ENCODE assay signal across 10 cellular contexts in genomic region chr5:177371120-177371537, GRCh38. TPM values are rescaled to one million over a fixed set of nuclear protein-coding genes. Genes with fewer than 3 reads are reported as not detected.
A peak's percentile ranks its signal among the peaks of the same experiment; 100 is the strongest.
DNase-seq lines count a peak whose midpoint lies in the region; FAIRE-seq and TF ChIP-seq lines count a peak whose summit lies in the region.
"Had no signal": no experiment of that assay in that cellular context is flagged by ENCODE, and none has a peak within 500 bp of the region (broad histone marks: within the 10 kb centered on the region; RNA-seq: fewer than 3 reads in every experiment).

No MANE protein-coding gene starts in this region.

- H3K36me3 ChIP-seq in OCI-LY3 (replicated peaks; ENCODE audit: low read depth, low read length): peaks cover 6% of the 10 kb centered on the region
- H3K36me3 ChIP-seq in neuronal stem cell (replicated peaks in 1 of 2; ENCODE audit: control insufficient read depth in 2 of 2, insufficient read depth in 2 of 2, low read length in 2 of 2): peaks cover 2 to 7% of the 10 kb centered on the region in 2 donors

- DNase-seq in endothelial cell (ENCODE audit: low spot score): no peak
- DNase-seq in neuronal stem cell (ENCODE audit: low spot score): no peak
- DNase-seq in NCI-H1436 (lab: John Stamatoyannopoulos, UW): no peak
- DNase-seq in NCI-H2196 (lab: John Stamatoyannopoulos, UW; ENCODE audit: unreplicated experiment): no peak
- no peak for DNase-seq in frontal cortex (ENCODE audit: low spot score in 2 of 2)
- DNase-seq in epidermal melanocyte (ENCODE audit: insufficient read length, low spot score): no peak
- DNase-seq: SIG-M5 had no signal

- H3K23ac ChIP-seq in neuronal stem cell (ENCODE audit: low read depth, low read length, poor library complexity): peak overlapping the region; percentile 67

- peaks cover 14% of the 10 kb centered on the region for H3K27me3 Mint-ChIP-seq in endothelial cell (ENCODE audit: unreplicated experiment)

- H3K9ac ChIP-seq in OCI-LY3 (ENCODE audit: low read length): peak overlapping the region; percentile 65
- H3K9ac ChIP-seq in neuronal stem cell (ENCODE audit: low read depth, low read length, poor library complexity): peak overlapping the region; percentile 89

- no peaks in the 10 kb centered on the region for H3K27me3 ChIP-seq in OCI-LY3 (ENCODE audit: low read depth, low read length)
- H3K27me3 ChIP-seq in neuronal stem cell (ENCODE audit: control insufficient read depth in 3 of 3, insufficient read depth in 3 of 3, low read depth in 1 of 3, low read length in 3 of 3): peaks cover 0 to 14% (median 0%) of the 10 kb centered on the region in 3 experiments

- H2BK12ac ChIP-seq in neuronal stem cell (ENCODE audit: low read length): no peak overlapping the region

- peak overlapping the region; percentile 82 for H2AK5ac ChIP-seq in neuronal stem cell (ENCODE audit: low read depth, low read length)

- no peak overlapping the region for H2BK5ac ChIP-seq in neuronal stem cell (ENCODE audit: low read length)

- peak overlapping the region; percentile 91 for H2BK15ac ChIP-seq in neuronal stem cell (ENCODE audit: low read length)

- H3K9me3 Mint-ChIP-seq in endothelial cell (ENCODE audit: unreplicated experiment): no peaks in the 10 kb centered on the region

- H3K4me1 ChIP-seq in OCI-LY3 (ENCODE audit: low read length) (peaks cover 24% of the 10 kb centered on the region), neuronal stem cell (ENCODE audit: control insufficient read depth in 2 of 2, insufficient read depth in 1 of 2, low read depth in 1 of 2, low read length in 2 of 2) (peaks cover 9 to 14% of the 10 kb centered on the region in 2 donors)

- H3K4me2 ChIP-seq in OCI-LY3 (ENCODE audit: low read length): peak overlapping the region; percentile 92
- H3K4me2 ChIP-seq in neuronal stem cell (ENCODE audit: insufficient read depth, low read length, poor library complexity, severe bottlenecking): peak overlapping the region; percentile 83

- H3K27ac Mint-ChIP-seq in endothelial cell (ENCODE audit: unreplicated experiment): no peak overlapping the region

- H3K79me1 ChIP-seq in neuronal stem cell (ENCODE audit: low read depth, low read length): no peaks in the 10 kb centered on the region

- H4K20me1 ChIP-seq in OCI-LY3 (ENCODE audit: insufficient read depth, low read length): peaks cover 10% of the 10 kb centered on the region; the same call in 1 of the 2 replicates

- no peak overlapping the region for H4K8ac ChIP-seq in neuronal stem cell (ENCODE audit: low read depth, low read length)

- H4K91ac ChIP-seq in neuronal stem cell (ENCODE audit: low read depth, low read length, poor library complexity): no peak overlapping the region

- H2AFZ ChIP-seq in OCI-LY3 (ENCODE audit: low read depth, low read length): no peak overlapping the region
- H2AFZ ChIP-seq in neuronal stem cell (ENCODE audit: low read length): peak overlapping the region; percentile 92

- H3K14ac ChIP-seq in neuronal stem cell (ENCODE audit: low read length): peak overlapping the region; percentile 5

- H3K18ac ChIP-seq in neuronal stem cell (ENCODE audit: low read length): peak overlapping the region; percentile 96

- H3K27ac ChIP-seq in C4-2B (peak overlapping the region; percentile 84), OCI-LY3 (ENCODE audit: low read length) (no peak overlapping the region), neuronal stem cell (replicated peaks; ENCODE audit: low read length) (peak overlapping the region; percentile 82)

- peak overlapping the region; percentile 81 for H3K4me3 Mint-ChIP-seq in endothelial cell (ENCODE audit: unreplicated experiment)

- TF ChIP-seq CTCF in C4-2B (conservative IDR thresholded peaks at IDR 0.05) (no peak), OCI-LY3 (IDR thresholded peaks at IDR 0.05; ENCODE audit: low read depth, low read length) (no peak), endothelial cell (IDR thresholded peaks at IDR 0.05; ENCODE audit: unreplicated experiment) (no peak)

- H3K36me3 Mint-ChIP-seq in endothelial cell (ENCODE audit: low read depth, unreplicated experiment): peaks cover 5% of the 10 kb centered on the region

- no CpG with 5 or more reads among the region's 16 CpGs for WGBS in neuronal stem cell (ENCODE audit: extremely low coverage in 2 of 2, insufficient read length in 2 of 2, insufficient replicate concordance in 1 of 2), 2 donors

- peak overlapping the region; percentile 94 for H3K4me3 ChIP-seq in OCI-LY3 (ENCODE audit: low read length)
- H3K4me3 ChIP-seq in neuronal stem cell (ENCODE audit: low read length in 2 of 2): peak overlapping the region; percentile 61 to 75

- H2BK120ac ChIP-seq in neuronal stem cell (ENCODE audit: low read depth, low read length): no peak overlapping the region

- peaks cover 28% of the 10 kb centered on the region for H3K4me1 Mint-ChIP-seq in endothelial cell (ENCODE audit: unreplicated experiment)

- H3K79me2 ChIP-seq in OCI-LY3 (ENCODE audit: low read length): no peaks in the 10 kb centered on the region

- no peak overlapping the region for H3K4ac ChIP-seq in neuronal stem cell (ENCODE audit: low read length)

- H3K9me3 ChIP-seq in OCI-LY3 (ENCODE audit: insufficient read depth, low read length): no peaks in the 10 kb centered on the region
- peaks cover 0 to 2% of the 10 kb centered on the region in 2 donors for H3K9me3 ChIP-seq in neuronal stem cell (replicated peaks in 1 of 2; ENCODE audit: control insufficient read depth in 2 of 2, insufficient read depth in 1 of 2, low read depth in 1 of 2, low read length in 2 of 2)

- FAIRE-seq in frontal cortex (lab: Jason Lieb, UNC): no peak

RNA-seq across cellular contexts. Expression of gene SLC34A1, which starts 13.1 kb away (rescaled TPM):
- total RNA-seq in endothelial cell (ENCODE audit: unreplicated experiment) (not detected), frontal cortex (not detected)
- polyA plus RNA-seq in neuronal stem cell (2013, experiment 1 of 2): not detected
- not detected for polyA plus RNA-seq in neuronal stem cell (2013, experiment 2 of 2)
- total RNA-seq: dermis microvascular lymphatic vessel endothelial cell had no signal

RNA-seq across cellular contexts. Expression of gene RGS14, which starts 13.4 kb away (rescaled TPM):
- total RNA-seq in endothelial cell (ENCODE audit: unreplicated experiment): 21.8 TPM
- polyA plus RNA-seq in neuronal stem cell (2013, experiment 1 of 2): 26.4 TPM
- polyA plus RNA-seq in neuronal stem cell (2013, experiment 2 of 2): 20.9 TPM
- total RNA-seq in frontal cortex: 7.7 TPM

RNA-seq across cellular contexts. Expression of gene LMAN2, which starts 19.7 kb away (rescaled TPM):
- 137 TPM for total RNA-seq in endothelial cell (ENCODE audit: unreplicated experiment)
- polyA plus RNA-seq in neuronal stem cell (2013, experiment 1 of 2): 131 TPM
- 132 TPM for polyA plus RNA-seq in neuronal stem cell (2013, experiment 2 of 2)
- 88.9 TPM for total RNA-seq in frontal cortex

RNA-seq across cellular contexts. Expression of gene PFN3, which starts 29.3 kb away (rescaled TPM):
- total RNA-seq in endothelial cell (ENCODE audit: unreplicated experiment): not detected
- not detected for polyA plus RNA-seq in neuronal stem cell (2013, experiment 1 of 2)
- polyA plus RNA-seq in neuronal stem cell (2013, experiment 2 of 2): not detected
- total RNA-seq in frontal cortex: 0.82 TPM
- total RNA-seq: dermis microvascular lymphatic vessel endothelial cell had no signal

RNA-seq across cellular contexts. Expression of gene F12, which starts 38.2 kb away (rescaled TPM):
- total RNA-seq in endothelial cell (ENCODE audit: unreplicated experiment) (1.4 TPM), frontal cortex (2.4 TPM)
- polyA plus RNA-seq in neuronal stem cell (2013, experiment 1 of 2): 2.1 TPM
- polyA plus RNA-seq in neuronal stem cell (2013, experiment 2 of 2): 2.5 TPM
